20 cellular contexts compared by ENCODE assay signal in genomic region chr19:31543456-31543855, GRCh38.
"Had no signal": no experiment of that assay in that cellular context is flagged by ENCODE, and none has a peak within 500 bp of the region (broad histone marks: within the 10 kb centered on the region; RNA-seq: fewer than 3 reads in every experiment).

No MANE protein-coding gene starts in this region.

- H3K9ac ChIP-seq: parathyroid adenoma had no signal

- DNase-seq: cortex of kidney; dorsolateral prefrontal cortex; effector memory CD4-positive, alpha-beta T cell; gastrocnemius medialis; mesendoderm; naive B cell; occipital lobe; spleen; stimulated activated CD4-positive, alpha-beta T cell treated with anti-CD3 and anti-CD28 coated beads, Interleukin-15, amount 100 ng/mL, for 24 hours; stimulated activated CD4-positive, alpha-beta T cell treated with anti-CD3 and anti-CD28 coated beads, Interleukin-2, amount 100 ng/mL, for 24 hours; stimulated activated naive CD4-positive, alpha-beta T cell; stomach; substantia nigra; trophoblast cell had no signal

- H3K27ac ChIP-seq: dorsolateral prefrontal cortex, epithelial cell of prostate, esophagus muscularis mucosa, gastrocnemius medialis, parathyroid adenoma, prostate gland, spleen, stomach had no signal

- ATAC-seq: gastrocnemius medialis, sciatic nerve had no signal

- H3K36me3 Mint-ChIP-seq: naive B cell had no signal

- H3K4me1 ChIP-seq: esophagus muscularis mucosa, gastrocnemius medialis, parathyroid adenoma, prostate gland, spleen, stomach had no signal

- H3K27ac Mint-ChIP-seq: naive B cell, nephron had no signal

- H3K27me3 ChIP-seq: esophagus muscularis mucosa, gastrocnemius medialis had no signal

- H3K9me3 ChIP-seq: esophagus muscularis mucosa, gastrocnemius medialis, prostate gland had no signal

- H3K4me1 Mint-ChIP-seq: naive B cell, nephron had no signal

- H3K9me3 Mint-ChIP-seq: nephron had no signal

- H3K4me3 ChIP-seq: dorsolateral prefrontal cortex, esophagus muscularis mucosa, gastrocnemius medialis, prostate gland, spleen, stomach had no signal

- H3K4me3 Mint-ChIP-seq: naive B cell, nephron had no signal

- H3K27me3 Mint-ChIP-seq: naive B cell had no signal

- H3K36me3 ChIP-seq: esophagus muscularis mucosa, gastrocnemius medialis, prostate gland, spleen, stomach had no signal
